ENCODE assay signal across 1 cellular context in the genomic region with DNA sequence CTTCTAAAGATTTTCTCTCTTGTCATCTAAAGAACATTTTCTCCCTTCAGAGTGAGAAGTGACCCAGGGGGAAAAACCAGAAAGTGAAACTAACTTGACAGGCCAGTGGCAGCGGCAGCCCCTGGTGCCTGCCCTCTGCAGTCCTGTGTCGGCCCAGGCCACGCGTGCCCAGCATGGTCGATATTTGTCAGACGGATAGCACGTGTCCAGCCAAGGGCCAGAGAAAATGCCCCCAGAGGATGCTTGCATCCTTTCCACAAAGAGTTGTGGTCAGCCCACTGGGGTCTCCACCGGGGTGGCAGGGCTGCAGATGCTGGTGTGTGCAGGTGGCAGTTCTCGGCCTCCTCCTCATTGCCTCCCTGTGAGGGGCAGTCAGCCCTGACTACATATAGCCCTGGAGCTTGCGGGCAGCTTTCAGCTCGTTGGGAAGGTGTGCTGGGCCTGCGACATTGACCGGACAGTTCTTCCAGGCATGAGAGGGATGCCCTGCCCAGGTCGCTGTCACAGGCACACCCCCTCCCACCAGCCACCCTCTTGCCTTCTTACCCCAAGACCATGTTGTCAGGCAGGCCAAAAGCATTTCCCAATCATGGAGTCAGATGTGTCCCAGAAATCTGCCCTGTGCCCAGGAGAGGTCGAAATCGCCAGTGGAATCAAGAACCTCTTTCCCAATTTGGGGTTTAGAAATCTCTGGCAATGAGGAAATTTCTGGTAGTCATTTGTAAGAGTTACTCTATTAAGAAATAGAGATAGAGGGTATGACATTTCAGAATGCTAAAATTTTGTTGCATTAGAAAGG.
TF ChIP-seq lines count a peak whose summit lies in the region.

No MANE protein-coding gene starts in this region.

TF ChIP-seq in GM12878, 131 proteins besides CTCF, POLR2A, EP300 and RAD21 (continued from another document):
- TF ChIP-seq ZBTB4 (CRISPR knock-in tag; IDR thresholded peaks at IDR 0.05) = no peak
TF ChIP-seq in GM12878: peak in this region for 1.
